ENCODE assay signal across 2 cellular contexts in genomic region chr3:70273492-70273891, GRCh38.
TF ChIP-seq lines count a peak whose summit lies in the region.

No MANE protein-coding gene starts in this region.

TF ChIP-seq in GM23338, 12 proteins besides CTCF, POLR2A, EP300 and RAD21:
- TF ChIP-seq JUNB (IDR thresholded peaks at IDR 0.05; ENCODE audit: unreplicated experiment) (no peak), CREB1 (CRISPR knock-in tag; IDR thresholded peaks at IDR 0.05; ENCODE audit: low read depth) (no peak), REST (IDR thresholded peaks at IDR 0.05; ENCODE audit: unreplicated experiment) (no peak), ETS1 (IDR thresholded peaks at IDR 0.05) (no peak), EZH2 (IDR thresholded peaks at IDR 0.05; ENCODE audit: low read depth, unreplicated experiment) (no peak), NANOG (IDR thresholded peaks at IDR 0.05; ENCODE audit: borderline replicate concordance) (no peak), ZNF331 (CRISPR knock-in tag; IDR thresholded peaks at IDR 0.05; ENCODE audit: low read depth) (no peak), EZH2phosphoT487 (IDR thresholded peaks at IDR 0.05; ENCODE audit: unreplicated experiment) (no peak), STAT1 (IDR thresholded peaks at IDR 0.05; ENCODE audit: unreplicated experiment) (no peak), ZNF462 (CRISPR knock-in tag; IDR thresholded peaks at IDR 0.05) (no peak), POLR2AphosphoS5 (IDR thresholded peaks at IDR 0.05; ENCODE audit: low read depth) (no peak), ZNF114 (CRISPR knock-in tag; IDR thresholded peaks at IDR 0.05) (no peak)

TF ChIP-seq in endothelial cell of umbilical vein, 7 proteins besides CTCF, POLR2A, EP300 and RAD21:
- no peak for TF ChIP-seq MYC (IDR thresholded peaks at IDR 0.05; ENCODE audit: low read depth, low read length)
- no peak for TF ChIP-seq GATA2 (IDR thresholded peaks at IDR 0.05; ENCODE audit: insufficient read depth, insufficient read length, low read depth, low read length)
- TF ChIP-seq JUN (IDR thresholded peaks at IDR 0.05; ENCODE audit: borderline replicate concordance, insufficient read depth, insufficient read length, low read depth), result no peak
- no peak for TF ChIP-seq MAX (IDR thresholded peaks at IDR 0.05; ENCODE audit: insufficient read depth, insufficient read length)
- TF ChIP-seq FOS (IDR thresholded peaks at IDR 0.05; ENCODE audit: borderline replicate concordance, insufficient read depth, low read length), result no peak
- TF ChIP-seq POLR2AphosphoS5 (IDR thresholded peaks at IDR 0.05; ENCODE audit: insufficient read depth, low read depth, low read length), result no peak
- no peak for TF ChIP-seq EZH2 (IDR thresholded peaks at IDR 0.05; ENCODE audit: borderline replicate concordance, low read depth, low read length, severe bottlenecking)
TF ChIP-seq in endothelial cell of umbilical vein: peak in this region for 0.
